18 cellular contexts compared by ENCODE assay signal in genomic region chr3:47414666-47415587, GRCh38. TPM values are rescaled to one million over a fixed set of nuclear protein-coding genes. Genes with fewer than 3 reads are reported as not detected.
DNase-seq lines count a peak whose midpoint lies in the region; ATAC-seq and TF ChIP-seq lines count a peak whose summit lies in the region.
"Had no signal": no experiment of that assay in that cellular context is flagged by ENCODE, and none has a peak within 500 bp of the region (broad histone marks: within the 10 kb centered on the region; RNA-seq: fewer than 3 reads in every experiment).

No MANE protein-coding gene starts in this region.

- peak overlapping the region; percentile 79 for H3K27ac ChIP-seq in caudate nucleus (ENCODE audit: low read depth, low read length)
- H3K27ac ChIP-seq: sigmoid colon, uterus had no signal

- no peak overlapping the region for H3K4me3 Mint-ChIP-seq in stimulated activated naive CD8-positive, alpha-beta T cell treated with anti-CD3 and anti-CD28 coated beads, Interleukin-15, Interleukin-2, amounts not matched to agents 100 ng/mL and 50 ng/mL, for 24 hours
- H3K4me3 Mint-ChIP-seq in stimulated activated naive CD8-positive, alpha-beta T cell treated with anti-CD3 and anti-CD28 coated beads, Interleukin-15, amount 100 ng/mL, for 72 hours, result no peak overlapping the region
- no peak overlapping the region for H3K4me3 Mint-ChIP-seq in naive B cell
- H3K4me3 Mint-ChIP-seq in type B pancreatic cell, result no peak overlapping the region
- H3K4me3 Mint-ChIP-seq in chondrocyte (ENCODE audit: unreplicated experiment), result no peak overlapping the region

- no peak for DNase-seq in stimulated activated naive CD8-positive, alpha-beta T cell treated with anti-CD3 and anti-CD28 coated beads, Interleukin-15, amount 100 ng/mL, for 72 hours
- DNase-seq in caudate nucleus (lab: John Stamatoyannopoulos, UW), result peak in 16 of 61 donors; percentile 14 to 51 (median 31)
- DNase-seq in naive B cell, result no peak
- DNase-seq in type B pancreatic cell (ENCODE audit: extremely low spot score, unreplicated experiment), result no peak
- no peak for DNase-seq in chondrocyte (ENCODE audit: low spot score)
- DNase-seq in kidney glomerular epithelial cell (lab: John Stamatoyannopoulos, UW), result no peak
- DNase-seq in iPS-NIHi7 (ENCODE audit: extremely low spot score), result no peak
- DNase-seq: activated CD4-positive, alpha-beta T cell treated with anti-CD3 and anti-CD28 coated beads, Interleukin-2, amount 50 U/mL, for 4 hours; activated effector memory CD4-positive, alpha-beta T cell treated with Interleukin-2 at 50 U/mL for 16 hours; BE2C; KG1; left ventricle myocardium superior; NCI-H1436; NCI-H524; stimulated activated CD4-positive, alpha-beta T cell treated with anti-CD3 and anti-CD28 coated beads, Interleukin-4, amount 100 ng/mL, for 4 hours; uterus had no signal

- no peak for ATAC-seq in stimulated activated naive CD8-positive, alpha-beta T cell treated with anti-CD3 and anti-CD28 coated beads, Interleukin-15, amount 100 ng/mL, for 72 hours
- no peak for ATAC-seq in naive B cell (ENCODE audit: low read depth in 2 of 2)
- ATAC-seq: left ventricle myocardium superior had no signal

- peak overlapping the region; percentile 1 for H3K27ac Mint-ChIP-seq in stimulated activated naive CD8-positive, alpha-beta T cell treated with anti-CD3 and anti-CD28 coated beads, Interleukin-15, Interleukin-2, amounts not matched to agents 100 ng/mL and 50 ng/mL, for 24 hours
- no peak overlapping the region for H3K27ac Mint-ChIP-seq in stimulated activated naive CD8-positive, alpha-beta T cell treated with anti-CD3 and anti-CD28 coated beads, Interleukin-15, amount 100 ng/mL, for 72 hours
- H3K27ac Mint-ChIP-seq in naive B cell (peak overlapping the region; percentile 50 to 90 (median 68)), type B pancreatic cell (peak overlapping the region; percentile 41), chondrocyte (ENCODE audit: unreplicated experiment) (no peak overlapping the region)

- no peaks in the 10 kb centered on the region for H3K9me3 Mint-ChIP-seq in stimulated activated naive CD8-positive, alpha-beta T cell treated with anti-CD3 and anti-CD28 coated beads, Interleukin-15, Interleukin-2, amounts not matched to agents 100 ng/mL and 50 ng/mL, for 24 hours
- H3K9me3 Mint-ChIP-seq in stimulated activated naive CD8-positive, alpha-beta T cell treated with anti-CD3 and anti-CD28 coated beads, Interleukin-15, amount 100 ng/mL, for 72 hours, result no peaks in the 10 kb centered on the region
- H3K9me3 Mint-ChIP-seq in naive B cell, result no peaks in the 10 kb centered on the region
- no peaks in the 10 kb centered on the region for H3K9me3 Mint-ChIP-seq in type B pancreatic cell
- H3K9me3 Mint-ChIP-seq in chondrocyte (ENCODE audit: low read depth), result no peaks in the 10 kb centered on the region

- no peaks in the 10 kb centered on the region for H3K4me1 Mint-ChIP-seq in stimulated activated naive CD8-positive, alpha-beta T cell treated with anti-CD3 and anti-CD28 coated beads, Interleukin-15, Interleukin-2, amounts not matched to agents 100 ng/mL and 50 ng/mL, for 24 hours (ENCODE audit: low read depth)
- peaks cover 11% of the 10 kb centered on the region for H3K4me1 Mint-ChIP-seq in stimulated activated naive CD8-positive, alpha-beta T cell treated with anti-CD3 and anti-CD28 coated beads, Interleukin-15, amount 100 ng/mL, for 72 hours
- H3K4me1 Mint-ChIP-seq in naive B cell (peaks cover 18 to 25% (median 20%) of the 10 kb centered on the region in 3 donors), type B pancreatic cell (ENCODE audit: unreplicated experiment) (peaks cover 4% of the 10 kb centered on the region), chondrocyte (ENCODE audit: low read depth) (no peaks in the 10 kb centered on the region)

- TF ChIP-seq CTCF in type B pancreatic cell (conservative IDR thresholded peaks at IDR 0.05) (no peak), chondrocyte (IDR thresholded peaks at IDR 0.05) (no peak)

- peaks cover 33% of the 10 kb centered on the region for H3K36me3 Mint-ChIP-seq in stimulated activated naive CD8-positive, alpha-beta T cell treated with anti-CD3 and anti-CD28 coated beads, Interleukin-15, Interleukin-2, amounts not matched to agents 100 ng/mL and 50 ng/mL, for 24 hours (ENCODE audit: low read depth)
- H3K36me3 Mint-ChIP-seq in naive B cell (no peaks in the 10 kb centered on the region), type B pancreatic cell (peaks cover 14% of the 10 kb centered on the region), chondrocyte (ENCODE audit: low read depth) (peaks cover 9% of the 10 kb centered on the region)

- no peaks in the 10 kb centered on the region for H3K27me3 Mint-ChIP-seq in stimulated activated naive CD8-positive, alpha-beta T cell treated with anti-CD3 and anti-CD28 coated beads, Interleukin-15, Interleukin-2, amounts not matched to agents 100 ng/mL and 50 ng/mL, for 24 hours
- H3K27me3 Mint-ChIP-seq in stimulated activated naive CD8-positive, alpha-beta T cell treated with anti-CD3 and anti-CD28 coated beads, Interleukin-15, amount 100 ng/mL, for 72 hours, result no peaks in the 10 kb centered on the region
- H3K27me3 Mint-ChIP-seq in naive B cell (no peaks in the 10 kb centered on the region), type B pancreatic cell (no peaks in the 10 kb centered on the region), chondrocyte (ENCODE audit: low read depth) (no peaks in the 10 kb centered on the region)

RNA-seq across cellular contexts. Expression of gene PTPN23, which starts 34.1 kb away (rescaled TPM):
- polyA plus RNA-seq in naive B cell (ENCODE audit: low read depth in 6 of 6), result 1 to 10 TPM in 5 of 6 donors, under 1 TPM in 1; 0.60 to 6.3 (median 4.2) TPM
- total RNA-seq in type B pancreatic cell (ENCODE audit: low replicate concordance) (52.5 and 54.1 TPM in 2 replicates), chondrocyte (43.5 to 49.5 TPM (median 47.8 TPM) in 3 replicates)

Comparison
In these comparisons a context has a peak if more than half of its experiments do, and no peak if none do; other contexts are left out.
1. H3K27ac Mint-ChIP-seq: peak in stimulated activated naive CD8-positive, alpha-beta T cell treated with anti-CD3 and anti-CD28 coated beads, Interleukin-15, Interleukin-2, amounts not matched to agents 100 ng/mL and 50 ng/mL, for 24 hours (single experiment), naive B cell (6 of 6) and type B pancreatic cell (single experiment); none in stimulated activated naive CD8-positive, alpha-beta T cell treated with anti-CD3 and anti-CD28 coated beads, Interleukin-15, amount 100 ng/mL, for 72 hours (0 of 2) and chondrocyte (single experiment).